ENCODE assay signal across 8 cellular contexts in the genomic region with DNA sequence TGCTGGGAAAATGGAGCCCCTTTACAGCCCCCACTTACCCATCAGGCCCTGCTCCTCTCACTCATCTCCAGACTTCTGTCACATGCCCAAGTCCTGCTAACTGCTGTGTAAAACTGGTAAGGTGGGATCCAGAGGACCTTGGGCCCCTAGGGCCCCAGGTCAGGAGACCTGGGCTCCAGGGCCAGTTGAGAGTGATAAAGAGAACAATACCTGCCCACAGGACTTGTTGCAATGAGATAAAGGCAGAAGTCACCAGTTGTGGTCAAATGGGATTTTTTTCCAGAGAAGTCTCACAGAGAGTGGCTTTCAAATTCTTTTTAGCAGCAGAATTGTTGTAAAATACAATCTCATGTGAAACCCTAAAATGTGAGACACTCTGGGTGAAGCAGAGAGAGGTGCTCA. TPM values are rescaled to one million over a fixed set of nuclear protein-coding genes. Genes with fewer than 3 reads are reported as not detected.
DNase-seq lines count a peak whose midpoint lies in the region; ATAC-seq and TF ChIP-seq lines count a peak whose summit lies in the region.

No MANE protein-coding gene starts in this region.

- H2BK120ac ChIP-seq in trophoblast cell (ENCODE audit: insufficient read depth, low read length, poor library complexity) = peak overlapping the region; percentile 84

- no peak overlapping the region for H3K4me3 ChIP-seq in CD8-positive, alpha-beta memory T cell (ENCODE audit: low read length)
- H3K4me3 ChIP-seq in Panc1 (ENCODE audit: low read depth in 2 of 2, low read length in 2 of 2) (no peak overlapping the region), trophoblast cell (ENCODE audit: low read depth, low read length) (no peak overlapping the region)
- H3K4me3 ChIP-seq in effector memory CD4-positive, alpha-beta T cell (ENCODE audit: insufficient read depth, low read depth, low read length, poor library complexity, severe bottlenecking) = no peak overlapping the region

- peaks cover 37% of the 10 kb centered on the region for H3K4me1 ChIP-seq in CD8-positive, alpha-beta memory T cell (ENCODE audit: insufficient read depth, low read length)
- H3K4me1 ChIP-seq in Panc1 (ENCODE audit: control insufficient read depth, insufficient read depth, low read length) (peaks cover 67% of the 10 kb centered on the region), trophoblast cell (ENCODE audit: control insufficient read depth in 1 of 2, insufficient read depth in 2 of 2, low read length in 2 of 2) (peaks cover 32 to 39% of the 10 kb centered on the region in 2 experiments)
- peaks cover 40% of the 10 kb centered on the region for H3K4me1 ChIP-seq in effector memory CD4-positive, alpha-beta T cell (ENCODE audit: control insufficient read depth, insufficient read depth, low read length, poor library complexity, severe bottlenecking)

- peak overlapping the region in 7 of 8 donors; percentile 39 to 96 (median 95) for H3K27ac Mint-ChIP-seq in CD8-positive, alpha-beta memory T cell

- peak overlapping the region; percentile 47 for H3K4me2 ChIP-seq in trophoblast cell (ENCODE audit: low read length)

- H3K79me2 ChIP-seq in trophoblast cell (ENCODE audit: control insufficient read depth, insufficient read depth, low read length, poor library complexity) = peaks cover 33% of the 10 kb centered on the region

- peaks cover 29 to 45% (median 41%) of the 10 kb centered on the region in 3 donors for H3K4me1 Mint-ChIP-seq in CD8-positive, alpha-beta memory T cell

- H3K14ac ChIP-seq in trophoblast cell (ENCODE audit: low read length) = peak overlapping the region; percentile 61

- peak overlapping the region; percentile 33 for H3K18ac ChIP-seq in trophoblast cell (ENCODE audit: low read length)

- H3K79me1 ChIP-seq in trophoblast cell (ENCODE audit: low read length) = peaks cover 55% of the 10 kb centered on the region

- H4K8ac ChIP-seq in trophoblast cell (ENCODE audit: low read depth, low read length) = peak overlapping the region; percentile 62

- H4K12ac ChIP-seq in trophoblast cell (ENCODE audit: low read depth, low read length) = peak overlapping the region; percentile 58

- H3K27me3 Mint-ChIP-seq in CD8-positive, alpha-beta memory T cell = peaks cover 0 to 4% of the 10 kb centered on the region in 2 donors

- no peaks in the 10 kb centered on the region for H3K27me3 ChIP-seq in CD8-positive, alpha-beta memory T cell (ENCODE audit: insufficient read depth, low read length, poor library complexity, severe bottlenecking)
- H3K27me3 ChIP-seq in Panc1 (ENCODE audit: control insufficient read depth, insufficient read depth, low read length) (no peaks in the 10 kb centered on the region), trophoblast cell (ENCODE audit: insufficient read depth, low read length) (no peaks in the 10 kb centered on the region)
- no peaks in the 10 kb centered on the region for H3K27me3 ChIP-seq in effector memory CD4-positive, alpha-beta T cell (replicated peaks; ENCODE audit: control insufficient read depth, insufficient read depth, low read length, poor library complexity, severe bottlenecking)

- peak overlapping the region; percentile 5 for H3K9ac ChIP-seq in trophoblast cell (ENCODE audit: low read length)

- intact Hi-C loops in Panc1 (cut with micrococcal nuclease; ENCODE audit: unreplicated experiment) = no loop called here

- H3K36me3 ChIP-seq in CD8-positive, alpha-beta memory T cell (ENCODE audit: insufficient read depth, low read length) = no peaks in the 10 kb centered on the region
- H3K36me3 ChIP-seq in Panc1 (ENCODE audit: control insufficient read depth, insufficient read depth, low read length) = no peaks in the 10 kb centered on the region
- H3K36me3 ChIP-seq in effector memory CD4-positive, alpha-beta T cell (ENCODE audit: control insufficient read depth, insufficient read depth, low read length) = no peaks in the 10 kb centered on the region
- no peaks in the 10 kb centered on the region for H3K36me3 ChIP-seq in trophoblast cell (ENCODE audit: control insufficient read depth in 1 of 2, insufficient read depth in 2 of 2, low read length in 2 of 2)

- H2BK12ac ChIP-seq in trophoblast cell (ENCODE audit: low read length) = peak overlapping the region; percentile 79

- H4K91ac ChIP-seq in trophoblast cell (ENCODE audit: low read depth, low read length) = peak overlapping the region; percentile 87

- POLR2A ChIA-PET in CD8-positive, alpha-beta memory T cell (lab: Charles Lee) = no interaction called here
- POLR2A ChIA-PET in Panc1 (lab: Charles Lee) = interaction anchor here (0.6 kb wide), 2 partner anchors 66 to 296 kb away, joined by 3 to 4 read pairs; no protein-coding TSS in a partner anchor

- no peak for DNase-seq in CD8-positive, alpha-beta memory T cell
- no peak for DNase-seq in Panc1 (ENCODE audit: low read depth, low spot score)
- no peak for DNase-seq in effector memory CD4-positive, alpha-beta T cell
- peak in 1 of 2 donors; percentile 18 for DNase-seq in trophoblast cell
- no peak for DNase-seq in hippocampal formation (lab: John Stamatoyannopoulos, UW)
- DNase-seq in NCI-H345 (lab: John Stamatoyannopoulos, UW) = no peak
- no peak for DNase-seq in DMS153 (lab: John Stamatoyannopoulos, UW)

- in situ Hi-C loops in Panc1 (cut with HindIII; ENCODE audit: low pct_unique_long_range_greater_than_20kb, low sequenced_read_pairs) = no loop called here

- H3K36me3 Mint-ChIP-seq in CD8-positive, alpha-beta memory T cell = peaks cover 0 to 4% (median 0%) of the 10 kb centered on the region in 3 donors

- no peak for TF ChIP-seq CTCF in Panc1 (IDR thresholded peaks at IDR 0.05)

- peak overlapping the region in 4 of 7 donors; percentile 29 to 95 (median 70) for H3K4me3 Mint-ChIP-seq in CD8-positive, alpha-beta memory T cell

- H2AK5ac ChIP-seq in trophoblast cell (ENCODE audit: low read length) = peak overlapping the region; percentile 60

- BruUV-seq in Panc1 (replicated peaks; lab: Mats Ljungman, UMichigan) = no TSS peak

- no peak for ATAC-seq in Panc1
- ATAC-seq in GM21447 (IDR thresholded peaks at IDR 0.05; ENCODE audit: unreplicated experiment) = no peak

- H2AFZ ChIP-seq in trophoblast cell (ENCODE audit: insufficient read depth, low read length, poor library complexity) = no peak overlapping the region

- H3K4ac ChIP-seq in trophoblast cell (ENCODE audit: low read depth, low read length) = peak overlapping the region; percentile 82

- H3K9me3 Mint-ChIP-seq in CD8-positive, alpha-beta memory T cell = no peaks in the 10 kb centered on the region

- CTCF ChIA-PET in CD8-positive, alpha-beta memory T cell (lab: Charles Lee) = interaction anchor here (1.7 kb wide), 1 partner anchor 17 kb away, joined by 8 read pairs; no protein-coding TSS in a partner anchor
- CTCF ChIA-PET in Panc1 (lab: Charles Lee) = no interaction called here

- no peak overlapping the region for H3K23ac ChIP-seq in trophoblast cell (ENCODE audit: low read length)

- H3K27ac ChIP-seq in CD8-positive, alpha-beta memory T cell (ENCODE audit: low read depth, low read length) = peak overlapping the region; percentile 65
- H3K27ac ChIP-seq in Panc1 (ENCODE audit: low read length) = peak overlapping the region; percentile 95
- H3K27ac ChIP-seq in effector memory CD4-positive, alpha-beta T cell (ENCODE audit: insufficient read depth, low read length, poor library complexity, severe bottlenecking) = peak overlapping the region; percentile 73
- peak overlapping the region; percentile 92 for H3K27ac ChIP-seq in trophoblast cell (ENCODE audit: low read depth, low read length)

- H2BK5ac ChIP-seq in trophoblast cell (ENCODE audit: low read depth, low read length, poor library complexity) = peak overlapping the region; percentile 94

- no peaks in the 10 kb centered on the region for H3K9me3 ChIP-seq in CD8-positive, alpha-beta memory T cell (ENCODE audit: low read length)
- H3K9me3 ChIP-seq in Panc1 (ENCODE audit: control insufficient read depth, insufficient read depth, low read depth, low read length) (no peaks in the 10 kb centered on the region), trophoblast cell (ENCODE audit: insufficient read depth, low read depth, low read length) (peaks cover 2% of the 10 kb centered on the region)
- no peaks in the 10 kb centered on the region for H3K9me3 ChIP-seq in effector memory CD4-positive, alpha-beta T cell (ENCODE audit: control insufficient read depth, low read length)

RNA-seq across cellular contexts. Expression of a gene that starts 0.8 kb away (rescaled TPM):
- total RNA-seq in CD8-positive, alpha-beta memory T cell = 100 to 1,000 TPM; 121 to 124 TPM
- polyA plus RNA-seq in CD8-positive, alpha-beta memory T cell = 11.7 TPM
- 62.0 TPM for total RNA-seq in Panc1 (2021; ENCODE audit: unreplicated experiment)
- polyA plus RNA-seq in Panc1 (2012; ENCODE audit: insufficient read length) = 92.5 TPM
- 241 and 261 TPM in 2 replicates for polyA plus RNA-seq in trophoblast cell (2013)

RNA-seq across cellular contexts. Expression of a gene that starts 15.2 kb away (rescaled TPM):
- 1 to 10 TPM; 2.5 to 2.6 TPM for total RNA-seq in CD8-positive, alpha-beta memory T cell
- 0.28 TPM for polyA plus RNA-seq in CD8-positive, alpha-beta memory T cell
- 0.64 TPM for total RNA-seq in Panc1 (2021; ENCODE audit: unreplicated experiment)
- polyA plus RNA-seq in Panc1 (2012; ENCODE audit: insufficient read length) = 0.30 TPM
- polyA plus RNA-seq in trophoblast cell (2013) = 11.0 and 11.7 TPM in 2 replicates

RNA-seq across cellular contexts. Expression of a gene that starts 34.0 kb away (rescaled TPM):
- 10 to 100 TPM; 90.7 to 92.7 TPM for total RNA-seq in CD8-positive, alpha-beta memory T cell
- 10.8 TPM for polyA plus RNA-seq in CD8-positive, alpha-beta memory T cell
- total RNA-seq in Panc1 (2021; ENCODE audit: unreplicated experiment) = 77.2 TPM
- polyA plus RNA-seq in Panc1 (2012; ENCODE audit: insufficient read length) = 102 TPM
- polyA plus RNA-seq in trophoblast cell (2013) = 21.0 and 22.3 TPM in 2 replicates
